Comparison of ENCODE assay signal across 20 cellular contexts in genomic region chr4:186102931-186103330, GRCh38. TPM values are rescaled to one million over a fixed set of nuclear protein-coding genes. Genes with fewer than 3 reads are reported as not detected.
A peak's percentile ranks its signal among the peaks of the same experiment; 100 is the strongest.
DNase-seq lines count a peak whose midpoint lies in the region; ATAC-seq and TF ChIP-seq lines count a peak whose summit lies in the region.
"Had no signal": no experiment of that assay in that cellular context is flagged by ENCODE, and none has a peak within 500 bp of the region (broad histone marks: within the 10 kb centered on the region; RNA-seq: fewer than 3 reads in every experiment).

No MANE protein-coding gene starts in this region.

- peaks cover 42% of the 10 kb centered on the region for H3K27me3 Mint-ChIP-seq in WTC11 (ENCODE audit: low read depth)
- peaks cover 53% of the 10 kb centered on the region for H3K27me3 Mint-ChIP-seq in nephron (ENCODE audit: low read depth)

- no peak overlapping the region for H3K4me2 ChIP-seq in neuronal stem cell (ENCODE audit: insufficient read depth, low read length, poor library complexity, severe bottlenecking)
- H3K4me2 ChIP-seq: BLaER1 treated with 17β-estradiol and CSF1 and Interleukin-3, amounts not matched to agents 10 nM and 100 nM; GM23338 had no signal

- H3K27me3 ChIP-seq in neuronal stem cell (ENCODE audit: control insufficient read depth in 3 of 3, insufficient read depth in 3 of 3, low read depth in 1 of 3, low read length in 3 of 3): peaks cover 0 to 72% (median 18%) of the 10 kb centered on the region in 3 experiments

- H3K4me1 ChIP-seq in neuronal stem cell (ENCODE audit: control insufficient read depth in 2 of 2, insufficient read depth in 1 of 2, low read depth in 1 of 2, low read length in 2 of 2): peaks cover 0 to 5% of the 10 kb centered on the region in 2 donors
- H3K4me1 ChIP-seq: BE2C had no signal

- peak overlapping the region; percentile 1; the same call in 1 of the 2 replicates for H3K4me3 Mint-ChIP-seq in WTC11
- H3K4me3 Mint-ChIP-seq in nephron: peak overlapping the region; percentile 20 to 70 (median 40)
- H3K4me3 Mint-ChIP-seq: CD4-positive, alpha-beta T cell; GM23338 had no signal

- H2BK120ac ChIP-seq in neuronal stem cell (ENCODE audit: low read depth, low read length): no peak overlapping the region

- H3K9me3 ChIP-seq in neuronal stem cell (replicated peaks in 1 of 2; ENCODE audit: control insufficient read depth in 2 of 2, insufficient read depth in 1 of 2, low read depth in 1 of 2, low read length in 2 of 2): peaks cover 0 to 4% of the 10 kb centered on the region in 2 donors
- H3K9me3 ChIP-seq: BE2C; BLaER1 treated with 17β-estradiol and CSF1 and Interleukin-3, amounts not matched to agents 10 nM and 100 nM had no signal

- no peaks in the 10 kb centered on the region for H3K36me3 ChIP-seq in neuronal stem cell (replicated peaks in 1 of 2; ENCODE audit: control insufficient read depth in 2 of 2, insufficient read depth in 2 of 2, low read length in 2 of 2)
- H3K36me3 ChIP-seq: BE2C; BLaER1 treated with 17β-estradiol and CSF1 and Interleukin-3, amounts not matched to agents 10 nM and 100 nM had no signal

- TF ChIP-seq CTCF in WTC11 (IDR thresholded peaks at IDR 0.05): no peak
- TF ChIP-seq CTCF in nephron (IDR thresholded peaks at IDR 0.05; ENCODE audit: unreplicated experiment in 3 of 3): no peak

- no peak overlapping the region for H3K27ac Mint-ChIP-seq in WTC11
- H3K27ac Mint-ChIP-seq in nephron: no peak overlapping the region
- H3K27ac Mint-ChIP-seq: CD14-positive monocyte; CD4-positive, alpha-beta T cell; GM23338; H9 had no signal

- no peak overlapping the region for H2AK5ac ChIP-seq in neuronal stem cell (ENCODE audit: low read depth, low read length)

- H3K4me1 Mint-ChIP-seq in WTC11 (peaks cover 32% of the 10 kb centered on the region), nephron (peaks cover 7% of the 10 kb centered on the region)

- H3K79me1 ChIP-seq in neuronal stem cell (ENCODE audit: low read depth, low read length): no peaks in the 10 kb centered on the region

- no peak for ATAC-seq in WTC11
- ATAC-seq: GM12878, GM23338, HCT116 had no signal

- H4K8ac ChIP-seq in neuronal stem cell (ENCODE audit: low read depth, low read length): no peak overlapping the region

- no peak overlapping the region for H2AFZ ChIP-seq in neuronal stem cell (ENCODE audit: low read length)
- H2AFZ ChIP-seq: GM23338 had no signal

- no CpG with 5 or more reads among the region's 12 CpGs for WGBS in neuronal stem cell (ENCODE audit: extremely low coverage in 2 of 2, insufficient read length in 2 of 2, insufficient replicate concordance in 1 of 2), 2 donors

- H3K27ac ChIP-seq in neuronal stem cell (replicated peaks; ENCODE audit: low read length): no peak overlapping the region
- H3K27ac ChIP-seq: BLaER1 treated with 17β-estradiol and CSF1 and Interleukin-3, amounts not matched to agents 10 nM and 100 nM had no signal

- H3K9me3 Mint-ChIP-seq in WTC11 (peaks cover 5% of the 10 kb centered on the region), nephron (no peaks in the 10 kb centered on the region)
- H3K9me3 Mint-ChIP-seq: CD4-positive, alpha-beta T cell; CD8-positive, alpha-beta memory T cell had no signal

- H3K9ac ChIP-seq in neuronal stem cell (ENCODE audit: low read depth, low read length, poor library complexity): no peak overlapping the region
- H3K9ac ChIP-seq: BLaER1 treated with 17β-estradiol and CSF1 and Interleukin-3, amounts not matched to agents 10 nM and 100 nM had no signal

- H3K14ac ChIP-seq in neuronal stem cell (ENCODE audit: low read length): peak overlapping the region; percentile 27

- H3K18ac ChIP-seq in neuronal stem cell (ENCODE audit: low read length): no peak overlapping the region

- H3K23ac ChIP-seq in neuronal stem cell (ENCODE audit: low read depth, low read length, poor library complexity): no peak overlapping the region

- no peak overlapping the region for H2BK5ac ChIP-seq in neuronal stem cell (ENCODE audit: low read length)

- CTCF ChIA-PET in WTC11 (lab: Charles Lee): interaction anchor here (0.8 kb wide), 1 partner anchor 34 kb away, joined by 3 read pairs; no protein-coding TSS in a partner anchor

- no peak for DNase-seq in WTC11 (ENCODE audit: low spot score)
- DNase-seq in neuronal stem cell (ENCODE audit: low spot score): no peak
- no peak for DNase-seq in MV-4-11 (lab: John Stamatoyannopoulos, UW)
- no peak for DNase-seq in retina
- DNase-seq in nucleus accumbens (lab: John Stamatoyannopoulos, UW): no peak
- DNase-seq in NCI-H2196 (lab: John Stamatoyannopoulos, UW; ENCODE audit: unreplicated experiment): no peak
- DNase-seq: BE2C; CD4-positive, alpha-beta T cell; CD8-positive, alpha-beta memory T cell; DMS 273 treated with DMSO at 0.1 percent for 48 hours; DMS79; EL; GDM1; H9 had no signal

- H2BK15ac ChIP-seq in neuronal stem cell (ENCODE audit: low read length): no peak overlapping the region

- H3K4ac ChIP-seq in neuronal stem cell (ENCODE audit: low read length): no peak overlapping the region

- H3K4me3 ChIP-seq in neuronal stem cell (ENCODE audit: low read length in 2 of 2): no peak overlapping the region
- H3K4me3 ChIP-seq: BLaER1 treated with 17β-estradiol and CSF1 and Interleukin-3, amounts not matched to agents 10 nM and 100 nM; GM12878; GM23338 had no signal

- POLR2A ChIA-PET in WTC11 (lab: Charles Lee): no interaction called here

- H2BK12ac ChIP-seq in neuronal stem cell (ENCODE audit: low read length): no peak overlapping the region

- H3K36me3 Mint-ChIP-seq in WTC11 (peaks cover 5% of the 10 kb centered on the region; the same call in 1 of the 2 replicates), nephron (ENCODE audit: low read depth) (no peaks in the 10 kb centered on the region)
- H3K36me3 Mint-ChIP-seq: CD8-positive, alpha-beta memory T cell had no signal

- no peak overlapping the region for H4K91ac ChIP-seq in neuronal stem cell (ENCODE audit: low read depth, low read length, poor library complexity)

TF ChIP-seq in WTC11, 78 proteins besides CTCF, POLR2A, EP300 and RAD21:
- TF ChIP-seq ATF2 (CRISPR knock-in tag; IDR thresholded peaks at IDR 0.05; ENCODE audit: borderline replicate concordance, low read depth): no peak
- no peak for TF ChIP-seq SP1 (CRISPR knock-in tag; conservative IDR thresholded peaks at IDR 0.05)
- TF ChIP-seq, protein P1, sequence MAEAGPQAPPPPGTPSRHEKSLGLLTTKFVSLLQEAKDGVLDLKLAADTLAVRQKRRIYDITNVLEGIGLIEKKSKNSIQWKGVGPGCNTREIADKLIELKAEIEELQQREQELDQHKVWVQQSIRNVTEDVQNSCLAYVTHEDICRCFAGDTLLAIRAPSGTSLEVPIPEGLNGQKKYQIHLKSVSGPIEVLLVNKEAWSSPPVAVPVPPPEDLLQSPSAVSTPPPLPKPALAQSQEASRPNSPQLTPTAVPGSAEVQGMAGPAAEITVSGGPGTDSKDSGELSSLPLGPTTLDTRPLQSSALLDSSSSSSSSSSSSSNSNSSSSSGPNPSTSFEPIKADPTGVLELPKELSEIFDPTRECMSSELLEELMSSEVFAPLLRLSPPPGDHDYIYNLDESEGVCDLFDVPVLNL (CRISPR knock-in tag; IDR thresholded peaks at IDR 0.05; ENCODE audit: borderline replicate concordance, low read depth): no peak
- TF ChIP-seq ZNF416 (CRISPR knock-in tag; IDR thresholded peaks at IDR 0.05): no peak
- no peak for TF ChIP-seq PRRX2 (CRISPR knock-in tag; IDR thresholded peaks at IDR 0.05)

RNA-seq across cellular contexts. Expression of gene FAM149A, which starts 1.6 kb away (rescaled TPM):
- total RNA-seq in WTC11 (2021): 11.3 to 14.6 TPM (median 12.0 TPM) in 3 replicates
- 11.1 TPM for polyA plus RNA-seq in neuronal stem cell (2013, experiment 1 of 2)
- polyA plus RNA-seq in neuronal stem cell (2013, experiment 2 of 2): 9.5 TPM
- polyA plus RNA-seq: CD14-positive monocyte had no signal

RNA-seq across cellular contexts. Expression of gene TLR3, which starts 34.0 kb away (rescaled TPM):
- total RNA-seq in WTC11 (2021): 1.4 to 1.8 TPM (median 1.5 TPM) in 3 replicates
- polyA plus RNA-seq in neuronal stem cell (2013, experiment 1 of 2): 0.39 TPM
- polyA plus RNA-seq in neuronal stem cell (2013, experiment 2 of 2): 0.46 TPM
